ENCODE assay signal across 15 cellular contexts in the genomic region with DNA sequence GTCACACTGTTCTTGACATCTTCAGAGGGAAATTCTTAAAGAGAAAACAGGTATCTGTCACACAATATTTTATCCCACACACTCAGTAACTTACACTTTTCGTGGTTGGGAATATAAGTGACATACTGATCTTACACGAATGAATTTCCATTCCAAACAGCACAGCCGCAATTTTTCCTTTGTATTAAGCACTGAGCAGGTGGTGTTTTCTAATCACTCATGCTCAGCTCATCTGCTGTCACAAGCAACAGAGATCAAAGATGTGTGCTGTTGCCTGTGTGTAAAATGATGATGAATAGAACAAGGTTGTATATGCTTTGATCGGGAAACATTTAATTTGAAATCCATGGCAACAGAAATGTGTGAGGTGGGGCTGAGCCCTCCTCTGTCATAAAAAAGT.
DNase-seq lines count a peak whose midpoint lies in the region; TF ChIP-seq lines count a peak whose summit lies in the region.
"Had no signal": no experiment of that assay in that cellular context is flagged by ENCODE, and none has a peak within 500 bp of the region (broad histone marks: within the 10 kb centered on the region; RNA-seq: fewer than 3 reads in every experiment).

No MANE protein-coding gene starts in this region.

- H3K9me3 ChIP-seq in esophagus squamous epithelium: no peaks in the 10 kb centered on the region
- H3K9me3 ChIP-seq: HAP-1 had no signal

- H3K79me1 ChIP-seq in mesendoderm (ENCODE audit: low read length): no peaks in the 10 kb centered on the region

- no CpG with 5 or more reads among the region's 4 CpGs for WGBS in mesendoderm (ENCODE audit: extremely low coverage, insufficient coverage, low lambda C conversion rate)
- WGBS in esophagus squamous epithelium, 2 donors: 37 to 42% methylated on average over 4 of the region's 4 CpGs

- H3K27ac ChIP-seq in mesendoderm (ENCODE audit: low read depth, low read length): no peak overlapping the region
- no peak overlapping the region for H3K27ac ChIP-seq in esophagus squamous epithelium

- intact Hi-C loops in esophagus squamous epithelium (cut with DNase I): no loop called here
- intact Hi-C loops in activated T-helper 1 cell treated with anti-CD3 and anti-CD28 coated beads, Interleukin-12 subunit alpha, Interleukin-12 subunit beta, Interleukin-2, Interleukin-4 antibody, amounts not matched to agents 30 ng/mL and 10 ng/mL and 1 ng/mL, durations not matched to agents 14 hours and 24 hours and 36 hours (cut with micrococcal nuclease): no loop called here

- no peak overlapping the region for H3K4me3 Mint-ChIP-seq in activated T-helper 1 cell treated with anti-CD3 and anti-CD28 coated beads, Interleukin-12 subunit alpha, Interleukin-12 subunit beta, Interleukin-2, Interleukin-4 antibody, amounts not matched to agents 30 ng/mL and 10 ng/mL and 1 ng/mL, durations not matched to agents 14 hours and 24 hours and 36 hours
- H3K4me3 Mint-ChIP-seq: CD4-positive, alpha-beta T cell had no signal

- H2AK5ac ChIP-seq in mesendoderm (ENCODE audit: low read length): no peak overlapping the region

- H3K18ac ChIP-seq in mesendoderm (ENCODE audit: low read length): no peak overlapping the region

- no peaks in the 10 kb centered on the region for H3K4me1 ChIP-seq in mesendoderm (ENCODE audit: control insufficient read depth, low read depth, low read length)
- no peaks in the 10 kb centered on the region for H3K4me1 ChIP-seq in esophagus squamous epithelium
- H3K4me1 ChIP-seq: HAP-1 had no signal

- H3K56ac ChIP-seq in mesendoderm (ENCODE audit: low read length): no peak overlapping the region

- no peak for TF ChIP-seq POLR2A in esophagus squamous epithelium (IDR thresholded peaks at IDR 0.05)

- peak; percentile 21 for DNase-seq in NCI-H510A treated with DMSO at 0.1 percent for 48 hours (lab: John Stamatoyannopoulos, UW)
- DNase-seq in NCI-H510A (lab: John Stamatoyannopoulos, UW): no peak
- DNase-seq in SK-N-DZ (ENCODE audit: low spot score): peak; percentile 89
- no peak for DNase-seq in mesendoderm
- DNase-seq in esophagus squamous epithelium (lab: John Stamatoyannopoulos, UW): no peak
- no peak for DNase-seq in T-helper 2 cell
- no peak for DNase-seq in activated T-helper 1 cell treated with anti-CD3 and anti-CD28 coated beads, Interleukin-12 subunit alpha, Interleukin-12 subunit beta, Interleukin-2, Interleukin-4 antibody, amounts not matched to agents 30 ng/mL and 10 ng/mL and 1 ng/mL, durations not matched to agents 14 hours and 24 hours and 36 hours (ENCODE audit: low spot score)
- DNase-seq: 8988T; AML-193; C1 segment of cervical spinal cord; Calu3; CD4-positive, alpha-beta T cell; DMS79; GOT3 had no signal

- H3K79me2 ChIP-seq in mesendoderm (ENCODE audit: control insufficient read depth, insufficient read depth, low read length): no peaks in the 10 kb centered on the region

- H4K8ac ChIP-seq in mesendoderm (ENCODE audit: low read depth, low read length): no peak overlapping the region

- no peak overlapping the region for H3K23ac ChIP-seq in mesendoderm (ENCODE audit: low read length)

- H2BK120ac ChIP-seq in mesendoderm (ENCODE audit: low read depth, low read length): no peak overlapping the region

- H3K9ac ChIP-seq in mesendoderm (ENCODE audit: low read length): no peak overlapping the region

- H4K5ac ChIP-seq in mesendoderm (ENCODE audit: low read length): peak overlapping the region; percentile 3

- no peaks in the 10 kb centered on the region for H3K4me1 Mint-ChIP-seq in activated T-helper 1 cell treated with anti-CD3 and anti-CD28 coated beads, Interleukin-12 subunit alpha, Interleukin-12 subunit beta, Interleukin-2, Interleukin-4 antibody, amounts not matched to agents 30 ng/mL and 10 ng/mL and 1 ng/mL, durations not matched to agents 14 hours and 24 hours and 36 hours (ENCODE audit: low read depth)

- H3K27me3 ChIP-seq in mesendoderm (ENCODE audit: insufficient read depth, low read length, poor library complexity) (no peaks in the 10 kb centered on the region), esophagus squamous epithelium (no peaks in the 10 kb centered on the region)

- no peak overlapping the region for H3K4me2 ChIP-seq in mesendoderm (ENCODE audit: low read length)

- no peak for TF ChIP-seq CTCF in esophagus squamous epithelium (IDR thresholded peaks at IDR 0.05)

- no peak overlapping the region for H2BK5ac ChIP-seq in mesendoderm (ENCODE audit: low read length)

- H3K27me3 Mint-ChIP-seq in activated T-helper 1 cell treated with anti-CD3 and anti-CD28 coated beads, Interleukin-12 subunit alpha, Interleukin-12 subunit beta, Interleukin-2, Interleukin-4 antibody, amounts not matched to agents 30 ng/mL and 10 ng/mL and 1 ng/mL, durations not matched to agents 14 hours and 24 hours and 36 hours (ENCODE audit: insufficient read depth): no peaks in the 10 kb centered on the region
- H3K27me3 Mint-ChIP-seq: CD4-positive, alpha-beta T cell had no signal

- H3K36me3 ChIP-seq in mesendoderm (ENCODE audit: control insufficient read depth, insufficient read depth, low read length) (no peaks in the 10 kb centered on the region), esophagus squamous epithelium (no peaks in the 10 kb centered on the region)
- H3K36me3 ChIP-seq: HAP-1 had no signal

- H3K27ac Mint-ChIP-seq in activated T-helper 1 cell treated with anti-CD3 and anti-CD28 coated beads, Interleukin-12 subunit alpha, Interleukin-12 subunit beta, Interleukin-2, Interleukin-4 antibody, amounts not matched to agents 30 ng/mL and 10 ng/mL and 1 ng/mL, durations not matched to agents 14 hours and 24 hours and 36 hours: no peak overlapping the region
- H3K27ac Mint-ChIP-seq: CD4-positive, alpha-beta T cell had no signal

- no peak overlapping the region for H3K4me3 ChIP-seq in mesendoderm (ENCODE audit: low read length)
- H3K4me3 ChIP-seq in esophagus squamous epithelium: no peak overlapping the region
- H3K4me3 ChIP-seq: HAP-1 had no signal

- no peak overlapping the region for H3K4ac ChIP-seq in mesendoderm (ENCODE audit: low read depth, low read length)

- H3K9me3 Mint-ChIP-seq in activated T-helper 1 cell treated with anti-CD3 and anti-CD28 coated beads, Interleukin-12 subunit alpha, Interleukin-12 subunit beta, Interleukin-2, Interleukin-4 antibody, amounts not matched to agents 30 ng/mL and 10 ng/mL and 1 ng/mL, durations not matched to agents 14 hours and 24 hours and 36 hours: peaks cover 10% of the 10 kb centered on the region

- H3K36me3 Mint-ChIP-seq in activated T-helper 1 cell treated with anti-CD3 and anti-CD28 coated beads, Interleukin-12 subunit alpha, Interleukin-12 subunit beta, Interleukin-2, Interleukin-4 antibody, amounts not matched to agents 30 ng/mL and 10 ng/mL and 1 ng/mL, durations not matched to agents 14 hours and 24 hours and 36 hours (ENCODE audit: low read depth): no peaks in the 10 kb centered on the region

- no peak overlapping the region for H2BK15ac ChIP-seq in mesendoderm (replicated peaks; ENCODE audit: low read depth)

Comparison
In these comparisons a context has a peak if more than half of its experiments do, and no peak if none do; other contexts are left out.
1. DNase-seq: peak in NCI-H510A treated with DMSO at 0.1 percent for 48 hours (single experiment) and SK-N-DZ (single experiment); none in NCI-H510A (single experiment), mesendoderm (single experiment), esophagus squamous epithelium (single experiment), T-helper 2 cell (0 of 5) and activated T-helper 1 cell treated with anti-CD3 and anti-CD28 coated beads, Interleukin-12 subunit alpha, Interleukin-12 subunit beta, Interleukin-2, Interleukin-4 antibody, amounts not matched to agents 30 ng/mL and 10 ng/mL and 1 ng/mL, durations not matched to agents 14 hours and 24 hours and 36 hours (single experiment).